Comparison of ENCODE assay signal across 1 cellular context in genomic region chr1:185450917-185451316, GRCh38.
TF ChIP-seq lines count a peak whose summit lies in the region.

No MANE protein-coding gene starts in this region.

TF ChIP-seq in K562, 482 proteins besides CTCF, POLR2A, EP300 and RAD21 (continued from another document):
- no peak for TF ChIP-seq E2F6 (IDR thresholded peaks at IDR 0.05; ENCODE audit: borderline replicate concordance in 1 of 2, extremely low read depth in 1 of 2, insufficient read depth in 1 of 2, insufficient read length in 1 of 2, low read depth in 1 of 2, low read length in 1 of 2, poor library complexity in 1 of 2, severe bottlenecking in 1 of 2)
- no peak for TF ChIP-seq NR0B1 (IDR thresholded peaks at IDR 0.05; ENCODE audit: partially characterized antibody)
- no peak for TF ChIP-seq BRD4 (IDR thresholded peaks at IDR 0.05)
- no peak for TF ChIP-seq STAG1 (CRISPR knock-in tag; IDR thresholded peaks at IDR 0.05; ENCODE audit: borderline replicate concordance)
TF ChIP-seq in K562: peak in this region for 0.
